ENCODE assay signal across 13 cellular contexts in genomic region chr4:38940476-38940875, GRCh38.
DNase-seq lines count a peak whose midpoint lies in the region; ATAC-seq, FAIRE-seq and TF ChIP-seq lines count a peak whose summit lies in the region.
"Had no signal": no experiment of that assay in that cellular context is flagged by ENCODE, and none has a peak within 500 bp of the region (broad histone marks: within the 10 kb centered on the region; RNA-seq: fewer than 3 reads in every experiment).

No MANE protein-coding gene starts in this region.

- peak; percentile 71 for FAIRE-seq in GM12892 (lab: Jason Lieb, UNC)

- DNase-seq in activated CD4-positive, alpha-beta T cell treated with anti-CD3 and anti-CD28 coated beads, Interleukin-2, amount 10 ng/mL, durations not matched to agents 24 days and 14 days: no peak
- DNase-seq in activated CD4-positive, alpha-beta T cell treated with anti-CD3 and anti-CD28 coated beads, Interleukin-2, amount 50 U/mL, for 1 hour: no peak
- DNase-seq in GM12892 (ENCODE audit: insufficient read length): no peak
- DNase-seq in nephron progenitor cell: no peak
- DNase-seq in ACHN: no peak
- no peak for DNase-seq in right cardiac atrium
- DNase-seq: C1 segment of cervical spinal cord, NCI-H1436, NCI-H2029 treated with DMSO at 0.1 percent for 48 hours, NCI-H524 had no signal

- H3K27ac Mint-ChIP-seq in activated CD4-positive, alpha-beta T cell treated with anti-CD3 and anti-CD28 coated beads, Interleukin-2, amount 10 ng/mL, durations not matched to agents 24 days and 14 days: peak overlapping the region; percentile 83
- peak overlapping the region; percentile 4 for H3K27ac Mint-ChIP-seq in nephron progenitor cell

- in situ Hi-C loops in ACHN (cut with HindIII; ENCODE audit: low pct_ligation_motif_present, low pct_unique_long_range_greater_than_20kb, low sequenced_read_pairs): no loop called here

- ATAC-seq in right cardiac atrium: no peak
- ATAC-seq in GM18511 (IDR thresholded peaks at IDR 0.05; ENCODE audit: unreplicated experiment): no peak
- ATAC-seq: HCT116 had no signal

- 93% methylated on average over 3 of the region's 3 CpGs for WGBS in right cardiac atrium

- H3K4me1 Mint-ChIP-seq in activated CD4-positive, alpha-beta T cell treated with anti-CD3 and anti-CD28 coated beads, Interleukin-2, amount 10 ng/mL, durations not matched to agents 24 days and 14 days: peaks cover 36% of the 10 kb centered on the region
- H3K4me1 Mint-ChIP-seq in nephron progenitor cell: peaks cover 5% of the 10 kb centered on the region

- no peaks in the 10 kb centered on the region for H3K9me3 ChIP-seq in right cardiac atrium (ENCODE audit: control insufficient read depth, low read length)

- H3K27ac ChIP-seq in angular gyrus (ENCODE audit: low read depth, low read length): peak overlapping the region; percentile 15
- no peak overlapping the region for H3K27ac ChIP-seq in right cardiac atrium (ENCODE audit: low read length)

- intact Hi-C loops in activated CD4-positive, alpha-beta T cell treated with anti-CD3 and anti-CD28 coated beads, Interleukin-2, amount 10 ng/mL, durations not matched to agents 24 days and 14 days (cut with micrococcal nuclease): loop anchor here (1.0 kb wide), 1 partner anchor 9 kb away; no protein-coding TSS in a partner anchor
- intact Hi-C loops in right cardiac atrium (cut with DNase I): no loop called here

- no peaks in the 10 kb centered on the region for H3K27me3 ChIP-seq in right cardiac atrium (ENCODE audit: control insufficient read depth, insufficient read depth)

- no peak overlapping the region for H3K4me3 ChIP-seq in right cardiac atrium (ENCODE audit: low read length)

- peaks cover 6% of the 10 kb centered on the region for H3K9me3 Mint-ChIP-seq in activated CD4-positive, alpha-beta T cell treated with anti-CD3 and anti-CD28 coated beads, Interleukin-2, amount 10 ng/mL, durations not matched to agents 24 days and 14 days
- no peaks in the 10 kb centered on the region for H3K9me3 Mint-ChIP-seq in nephron progenitor cell

- peaks cover 4% of the 10 kb centered on the region for H3K4me1 ChIP-seq in right cardiac atrium (ENCODE audit: control insufficient read depth, insufficient read depth, low read length)

- no peak for TF ChIP-seq CTCF in nephron progenitor cell (IDR thresholded peaks at IDR 0.05)

- H3K4me3 Mint-ChIP-seq in activated CD4-positive, alpha-beta T cell treated with anti-CD3 and anti-CD28 coated beads, Interleukin-2, amount 10 ng/mL, durations not matched to agents 24 days and 14 days: peak overlapping the region; percentile 66
- H3K4me3 Mint-ChIP-seq in nephron progenitor cell: no peak overlapping the region

- peaks cover 4% of the 10 kb centered on the region for H3K36me3 Mint-ChIP-seq in activated CD4-positive, alpha-beta T cell treated with anti-CD3 and anti-CD28 coated beads, Interleukin-2, amount 10 ng/mL, durations not matched to agents 24 days and 14 days (ENCODE audit: low read depth)
- H3K36me3 Mint-ChIP-seq in nephron progenitor cell (ENCODE audit: low read depth): peaks cover 40% of the 10 kb centered on the region

- no peak for TF ChIP-seq POLR2A in GM12892 (IDR thresholded peaks at IDR 0.05; ENCODE audit: low read depth, low read length)

- H3K27me3 Mint-ChIP-seq in activated CD4-positive, alpha-beta T cell treated with anti-CD3 and anti-CD28 coated beads, Interleukin-2, amount 10 ng/mL, durations not matched to agents 24 days and 14 days: no peaks in the 10 kb centered on the region
- peaks cover 3% of the 10 kb centered on the region for H3K27me3 Mint-ChIP-seq in nephron progenitor cell (ENCODE audit: low read depth, poor library complexity)
